9 cellular contexts compared by ENCODE assay signal in genomic region chr12:108858399-108859074, GRCh38. TPM values are rescaled to one million over a fixed set of nuclear protein-coding genes. Genes with fewer than 3 reads are reported as not detected.
DNase-seq lines count a peak whose midpoint lies in the region; ATAC-seq and TF ChIP-seq lines count a peak whose summit lies in the region.
"Had no signal": no experiment of that assay in that cellular context is flagged by ENCODE, and none has a peak within 500 bp of the region (broad histone marks: within the 10 kb centered on the region; RNA-seq: fewer than 3 reads in every experiment).

No MANE protein-coding gene starts in this region.

- H3K4me3 ChIP-seq in GM23248 (peak overlapping the region; percentile 74), SK-N-MC (peak overlapping the region; percentile 78), fibroblast of the aortic adventitia (ENCODE audit: low read depth, low read length) (peak overlapping the region; percentile 13), gastrocnemius medialis (peak overlapping the region; percentile 49 to 91 (median 78))

- TF ChIP-seq CTCF in fibroblast of the aortic adventitia (IDR thresholded peaks at IDR 0.05; ENCODE audit: insufficient read depth, low read length) (no peak), gastrocnemius medialis (IDR thresholded peaks at IDR 0.05 in 4 of 5, conservative IDR thresholded peaks at IDR 0.05 in 1 of 5) (no peak)

- in situ Hi-C loops in GM23248 (cut with MboI) (no loop called here), gastrocnemius medialis (cut with MboI; ENCODE audit: low sequenced_read_pairs in 4 of 4) (loop anchor here in 3 of 4 donors (10.0 kb wide), 3 partner anchors 54 to 294 kb away; partner anchors contain the start of genes ISCU (in 1 of the 3) and SART3 (in 1 of the 3)), KBM-7 (cut with MboI; ENCODE audit: low pct_unique_long_range_greater_than_20kb, low sequenced_read_pairs) (no loop called here)

- DNase-seq in GM23248 (peak; percentile 54), SK-N-MC (ENCODE audit: low read depth, low spot score) (no peak), fibroblast of the aortic adventitia (ENCODE audit: low read depth) (no peak), gastrocnemius medialis (no peak), KBM-7 (no peak), A172 (ENCODE audit: low spot score) (no peak)
- no peak for DNase-seq in stimulated activated CD4-positive, alpha-beta T cell treated with anti-CD3 and anti-CD28 coated beads, Interleukin-2, amount 100 ng/mL, for 24 hours
- no peak for DNase-seq in effector CD4-positive, alpha-beta T cell
- DNase-seq: NK-92 treated with Interleukin-12 subunit alpha and Interleukin-12 subunit beta, amount 100 ng/mL, for 24 hours had no signal

- H3F3A ChIP-seq in GM23248 (ENCODE audit: insufficient read depth), result peaks cover 29% of the 10 kb centered on the region

- no peaks in the 10 kb centered on the region for H3K9me2 ChIP-seq in GM23248 (ENCODE audit: insufficient read depth)

- peak overlapping the region; percentile 86 for H3K27ac ChIP-seq in GM23248
- H3K27ac ChIP-seq in SK-N-MC, result peak overlapping the region; percentile 98
- peak overlapping the region; percentile 75 to 93 (median 88) for H3K27ac ChIP-seq in gastrocnemius medialis

- H3K27me3 ChIP-seq in GM23248 (replicated peaks; ENCODE audit: insufficient read depth) (no peaks in the 10 kb centered on the region), gastrocnemius medialis (no peaks in the 10 kb centered on the region)

- no peak for TF ChIP-seq POLR2A in gastrocnemius medialis (IDR thresholded peaks at IDR 0.05)

- H3K4me1 ChIP-seq in GM23248 (ENCODE audit: insufficient read depth) (peaks cover 34% of the 10 kb centered on the region), gastrocnemius medialis (peaks cover 39 to 42% of the 10 kb centered on the region in 2 donors)

- ATAC-seq in gastrocnemius medialis, result no peak

- no peaks in the 10 kb centered on the region for H3K9me3 ChIP-seq in GM23248 (ENCODE audit: low read depth)
- H3K9me3 ChIP-seq in SK-N-MC (ENCODE audit: low read depth, low read length), result no peaks in the 10 kb centered on the region
- H3K9me3 ChIP-seq in gastrocnemius medialis, result no peaks in the 10 kb centered on the region

- 16 to 20% methylated on average over 16 of the region's 16 CpGs for WGBS in GM23248 (ENCODE audit: low coverage in 1 of 2, low lambda C conversion rate in 2 of 2, missing lambda C conversion rate in 2 of 2), 2 experiments

- H3K79me2 ChIP-seq in GM23248 (ENCODE audit: insufficient read depth), result peaks cover 39% of the 10 kb centered on the region

- peak overlapping the region; percentile 75 for H3K4me2 ChIP-seq in GM23248 (ENCODE audit: unreplicated experiment)

- intact Hi-C loops in gastrocnemius medialis (cut with DNase I; ENCODE audit: low total_unique reads), result loop anchor here (5.0 kb wide), 3 partner anchors 94 to 341 kb away; partner anchors contain the start of genes FICD and UNG

- peak overlapping the region; percentile 80 for H2AFZ ChIP-seq in GM23248

- no peaks in the 10 kb centered on the region for H4K20me1 ChIP-seq in GM23248 (ENCODE audit: insufficient read depth)

- H3K9ac ChIP-seq in GM23248, result peak overlapping the region; percentile 88
- peak overlapping the region; percentile 80 for H3K9ac ChIP-seq in SK-N-MC (ENCODE audit: insufficient read length)

- H3K36me3 ChIP-seq in GM23248 (ENCODE audit: low read depth), result peaks cover 6% of the 10 kb centered on the region
- peaks cover 15% of the 10 kb centered on the region for H3K36me3 ChIP-seq in SK-N-MC (ENCODE audit: insufficient read depth, low read length)
- H3K36me3 ChIP-seq in gastrocnemius medialis, result no peaks in the 10 kb centered on the region

RNA-seq across cellular contexts. Expression of gene SSH1, which starts 1.2 kb away (rescaled TPM):
- 21.9 and 33.5 TPM in 2 replicates for total RNA-seq in GM23248 (2014; rRNA removed; shearing (Covaris generic))
- polyA plus RNA-seq in GM23248 (2016; fragmentation: Nextera tagmentation; extraction: Ambion mirVana), result 44.0 and 49.0 TPM in 2 replicates
- total RNA-seq in fibroblast of the aortic adventitia (ENCODE audit: low replicate concordance) (8.7 and 31.6 TPM in 2 replicates), gastrocnemius medialis (10 to 100 TPM; 19.6 to 33.6 (median 22.8) TPM)
- 6.9 and 7.4 TPM in 2 replicates for total RNA-seq in A172 (2014; rRNA removed; shearing (Covaris generic))

RNA-seq across cellular contexts. Expression of gene DAO, which starts 21.4 kb away (rescaled TPM):
- total RNA-seq in GM23248 (2014; rRNA removed; shearing (Covaris generic)), result not detected in 2 replicates
- polyA plus RNA-seq in GM23248 (2016; fragmentation: Nextera tagmentation; extraction: Ambion mirVana), result not detected in 2 replicates
- total RNA-seq in fibroblast of the aortic adventitia (ENCODE audit: low replicate concordance), result not detected in 2 replicates
- total RNA-seq in gastrocnemius medialis, result not detected
- total RNA-seq in A172 (2014; rRNA removed; shearing (Covaris generic)), result not detected in 2 replicates

Comparison
In these comparisons a context has a peak if more than half of its experiments do, and no peak if none do; other contexts are left out.
1. H3K4me3 ChIP-seq: peak in every context shown above with its lines; median percentile 78 in SK-N-MC; 78 in gastrocnemius medialis; 74 in GM23248; 13 in fibroblast of the aortic adventitia.
2. in situ Hi-C loops: an anchor here in gastrocnemius medialis (10.0 kb wide); none called in GM23248 and KBM-7.